ENCODE assay signal across 1 cellular context in genomic region chr17:43878260-43879082, GRCh38.
A peak's percentile ranks its signal among the peaks of the same experiment; 100 is the strongest.
TF ChIP-seq lines count a peak whose summit lies in the region.

No MANE protein-coding gene starts in this region.

TF ChIP-seq in K562, 482 proteins besides CTCF, POLR2A, EP300 and RAD21 (continued from another document):
- TF ChIP-seq STAG1 (CRISPR knock-in tag; IDR thresholded peaks at IDR 0.05; ENCODE audit: borderline replicate concordance) (peak; percentile 70; the same call in 1 of the 2 replicates), CBX3 (IDR thresholded peaks at IDR 0.05; ENCODE audit: borderline replicate concordance in 1 of 2, low read length in 2 of 2) (0 out of 3 replicates have a peak, but pooled peaks of 1 of the 2 experiments have one; percentile 24), MAZ (CRISPR knock-in tag; conservative IDR thresholded peaks at IDR 0.05 in 1 of 2, IDR thresholded peaks at IDR 0.05 in 1 of 2) (peak in 1 of 2 experiments; percentile 69; a peak in 2 of 4 replicates), ZNF778 (CRISPR knock-in tag; IDR thresholded peaks at IDR 0.05) (no peak), FOXM1 (IDR thresholded peaks at IDR 0.05; ENCODE audit: low read depth) (no peak), FOXM1 (CRISPR knock-in tag; IDR thresholded peaks at IDR 0.05; ENCODE audit: low read depth) (no peak), HMG20A (CRISPR knock-in tag; conservative IDR thresholded peaks at IDR 0.05) (no peak), CTCFL (IDR thresholded peaks at IDR 0.05; ENCODE audit: borderline replicate concordance, insufficient read depth, low read depth, low read length, poor library complexity, severe bottlenecking) (peak; percentile 65), SMAD3 (CRISPR knock-in tag; conservative IDR thresholded peaks at IDR 0.05) (no peak), THAP7 (CRISPR knock-in tag; IDR thresholded peaks at IDR 0.05) (no peak), L3MBTL2 (IDR thresholded peaks at IDR 0.05) (peak; percentile 30; the same call in 1 of the 2 replicates), GABPB2 (CRISPR knock-in tag; conservative IDR thresholded peaks at IDR 0.05) (no peak), ZNF197 (CRISPR knock-in tag; IDR thresholded peaks at IDR 0.05; ENCODE audit: low read depth) (no peak), CBFB (CRISPR knock-in tag; IDR thresholded peaks at IDR 0.05) (no peak), ID3 (CRISPR knock-in tag; IDR thresholded peaks at IDR 0.05) (no peak), ID3 (tag; IDR thresholded peaks at IDR 0.05) (peak; percentile 65; the same call in 1 of the 2 replicates), CHD7 (IDR thresholded peaks at IDR 0.05; ENCODE audit: low read depth, low read length) (no peak), RB1 (IDR thresholded peaks at IDR 0.05; ENCODE audit: low read depth) (peak; percentile 56; the same call in 1 of the 2 replicates), JUND (IDR thresholded peaks at IDR 0.05; ENCODE audit: borderline replicate concordance, low read depth, low read length) (peak; percentile 35; the same call in 1 of the 2 replicates), JUND (tag; IDR thresholded peaks at IDR 0.05; ENCODE audit: borderline replicate concordance, low read depth, low read length) (no peak; the same call in 2 of the 3 replicates), NCOA1 (IDR thresholded peaks at IDR 0.05; ENCODE audit: low read depth) (no peak), SPI1 (IDR thresholded peaks at IDR 0.05; ENCODE audit: borderline replicate concordance, low read depth, low read length) (0 out of 2 replicates have a peak, but pooled peaks have one; percentile 20), GABPB1 (CRISPR knock-in tag; IDR thresholded peaks at IDR 0.05) (0 out of 2 replicates have a peak, but pooled peaks have one; percentile 30), NFYB (IDR thresholded peaks at IDR 0.05; ENCODE audit: extremely low read depth, insufficient read length) (no peak), PHB (CRISPR knock-in tag; IDR thresholded peaks at IDR 0.05) (no peak), CSDE1 (IDR thresholded peaks at IDR 0.05) (no peak), ZNF282 (CRISPR knock-in tag; IDR thresholded peaks at IDR 0.05) (no peak), ESRRB (CRISPR knock-in tag; IDR thresholded peaks at IDR 0.05; ENCODE audit: borderline replicate concordance) (no peak), ZNF644 (tag; IDR thresholded peaks at IDR 0.05; ENCODE audit: low read depth) (no peak)
